8 cellular contexts compared by ENCODE assay signal in genomic region chr2:219509780-219510511, GRCh38. TPM values are rescaled to one million over a fixed set of nuclear protein-coding genes. Genes with fewer than 3 reads are reported as not detected.
DNase-seq lines count a peak whose midpoint lies in the region; ATAC-seq and TF ChIP-seq lines count a peak whose summit lies in the region.
"Had no signal": no experiment of that assay in that cellular context is flagged by ENCODE, and none has a peak within 500 bp of the region (broad histone marks: within the 10 kb centered on the region; RNA-seq: fewer than 3 reads in every experiment).

No MANE protein-coding gene starts in this region.

- H3K36me3 ChIP-seq in ectodermal cell (ENCODE audit: control insufficient read depth, insufficient read depth, low read length) (no peaks in the 10 kb centered on the region), lung (ENCODE audit: control insufficient read depth in 2 of 2, insufficient read depth in 2 of 2, low read length in 2 of 2) (peaks cover 4 to 25% of the 10 kb centered on the region in 2 donors)

- no peaks in the 10 kb centered on the region for H3K9me3 Mint-ChIP-seq in activated CD4-positive, alpha-beta T cell treated with anti-CD3 and anti-CD28 coated beads, Interleukin-2, amount 10 ng/mL, durations not matched to agents 24 days and 14 days

- no peak overlapping the region for H3K4me3 Mint-ChIP-seq in activated CD4-positive, alpha-beta T cell treated with anti-CD3 and anti-CD28 coated beads, Interleukin-2, amount 10 ng/mL, durations not matched to agents 24 days and 14 days

- peak; percentile 46 for ATAC-seq in HG02623 (IDR thresholded peaks at IDR 0.05; ENCODE audit: unreplicated experiment)
- ATAC-seq in lung (ENCODE audit: insufficient read depth, low FRiP score): peak; percentile 64

- intact Hi-C loops in activated CD4-positive, alpha-beta T cell treated with anti-CD3 and anti-CD28 coated beads, Interleukin-2, amount 10 ng/mL, durations not matched to agents 24 days and 14 days (cut with micrococcal nuclease): no loop called here

- no peaks in the 10 kb centered on the region for H3K9me3 ChIP-seq in ectodermal cell (ENCODE audit: control insufficient read depth, low read length)
- peaks cover 0 to 6% of the 10 kb centered on the region in 2 donors for H3K9me3 ChIP-seq in lung (ENCODE audit: control insufficient read depth in 2 of 2, insufficient read depth in 1 of 2, low read length in 1 of 2)

- H3K27ac ChIP-seq in ectodermal cell (ENCODE audit: insufficient read depth, low read depth, low read length, poor library complexity, severe bottlenecking): peak overlapping the region; percentile 50
- H3K27ac ChIP-seq in lung (ENCODE audit: low read depth in 1 of 2, low read length in 1 of 2): no peak overlapping the region

- H3K36me3 Mint-ChIP-seq in activated CD4-positive, alpha-beta T cell treated with anti-CD3 and anti-CD28 coated beads, Interleukin-2, amount 10 ng/mL, durations not matched to agents 24 days and 14 days (ENCODE audit: low read depth): peaks cover 9% of the 10 kb centered on the region

- H3K27ac Mint-ChIP-seq in activated CD4-positive, alpha-beta T cell treated with anti-CD3 and anti-CD28 coated beads, Interleukin-2, amount 10 ng/mL, durations not matched to agents 24 days and 14 days: no peak overlapping the region

- peak; percentile 35 for DNase-seq in GM12865 (ENCODE audit: low read depth)
- peak; percentile 24 for DNase-seq in NCI-H2196 treated with DMSO at 0.1 percent for 48 hours (lab: John Stamatoyannopoulos, UW; ENCODE audit: unreplicated experiment)
- peak; percentile 83 for DNase-seq in activated CD4-positive, alpha-beta T cell treated with anti-CD3 and anti-CD28 coated beads, Interleukin-2, amount 10 ng/mL, durations not matched to agents 24 days and 14 days
- no peak for DNase-seq in lung (ENCODE audit: low spot score)
- peak; percentile 39 for DNase-seq in stimulated activated naive CD4-positive, alpha-beta T cell treated with Interleukin-2 at 50 U/mL for 16 hours (lab: John Stamatoyannopoulos, UW)

- H3K27me3 Mint-ChIP-seq in activated CD4-positive, alpha-beta T cell treated with anti-CD3 and anti-CD28 coated beads, Interleukin-2, amount 10 ng/mL, durations not matched to agents 24 days and 14 days: peaks cover 44% of the 10 kb centered on the region

- H3K4me3 ChIP-seq in GM12865 (ENCODE audit: low read depth, low read length) (no peak overlapping the region), ectodermal cell (ENCODE audit: insufficient read depth, low read depth, low read length) (peak overlapping the region; percentile 22), lung (no peak overlapping the region)

- TF ChIP-seq CTCF in GM12865 (IDR thresholded peaks at IDR 0.05; ENCODE audit: insufficient read depth, low read depth, low read length, missing control alignments) (peak; percentile 68), lung (IDR thresholded peaks at IDR 0.05; ENCODE audit: control extremely low read depth, extremely low read depth) (no peak)

- H3K4me1 Mint-ChIP-seq in activated CD4-positive, alpha-beta T cell treated with anti-CD3 and anti-CD28 coated beads, Interleukin-2, amount 10 ng/mL, durations not matched to agents 24 days and 14 days: peaks cover 12% of the 10 kb centered on the region

- H3K27me3 ChIP-seq in ectodermal cell (ENCODE audit: control insufficient read depth, insufficient read depth, low read length, poor library complexity, severe bottlenecking): peaks cover 25% of the 10 kb centered on the region
- no peaks in the 10 kb centered on the region for H3K27me3 ChIP-seq in lung (ENCODE audit: control insufficient read depth, insufficient read depth)

- 2% methylated on average over 26 of the region's 26 CpGs for WGBS in ectodermal cell, 2 experiments
- WGBS in lung, 2 donors: 1 to 2% methylated on average over 26 of the region's 26 CpGs

- H3K4me1 ChIP-seq in ectodermal cell (ENCODE audit: control insufficient read depth, insufficient read depth, low read length) (peaks cover 64% of the 10 kb centered on the region), lung (ENCODE audit: control insufficient read depth in 2 of 2, insufficient read depth in 2 of 2, low read length in 2 of 2) (no peaks in the 10 kb centered on the region)

RNA-seq across cellular contexts. Expression of gene ASIC4, which starts 4.3 kb away (rescaled TPM):
- total RNA-seq in activated CD4-positive, alpha-beta T cell treated with anti-CD3 and anti-CD28 coated beads, Interleukin-2, amount 10 ng/mL, durations not matched to agents 24 days and 14 days: not detected in 2 replicates
- 0.80 TPM for polyA plus RNA-seq in ectodermal cell (2013, experiment 1 of 4)
- 1.1 TPM for polyA plus RNA-seq in ectodermal cell (2013, experiment 2 of 4)
- polyA plus RNA-seq in ectodermal cell (2013, experiment 3 of 4): 0.80 TPM
- polyA plus RNA-seq in ectodermal cell (2013, experiment 4 of 4): 1.1 TPM
- under 1 TPM; 0.26 to 0.43 TPM for total RNA-seq in lung
- polyA plus RNA-seq in lung: under 1 TPM; 0.02 TPM
- total RNA-seq: mononuclear cell had no signal

RNA-seq across cellular contexts. Expression of gene GMPPA, which starts 11.3 kb away (rescaled TPM):
- total RNA-seq in activated CD4-positive, alpha-beta T cell treated with anti-CD3 and anti-CD28 coated beads, Interleukin-2, amount 10 ng/mL, durations not matched to agents 24 days and 14 days: 45.5 and 46.0 TPM in 2 replicates
- polyA plus RNA-seq in ectodermal cell (2013, experiment 1 of 4): 25.1 TPM
- 26.5 TPM for polyA plus RNA-seq in ectodermal cell (2013, experiment 2 of 4)
- polyA plus RNA-seq in ectodermal cell (2013, experiment 3 of 4): 20.1 TPM
- polyA plus RNA-seq in ectodermal cell (2013, experiment 4 of 4): 19.6 TPM
- 10 to 100 TPM; 18.8 to 48.9 TPM for total RNA-seq in lung
- 10 to 100 TPM; 30.7 to 46.6 TPM for polyA plus RNA-seq in lung

RNA-seq across cellular contexts. Expression of gene CHPF, which starts 33.7 kb away (rescaled TPM):
- total RNA-seq in activated CD4-positive, alpha-beta T cell treated with anti-CD3 and anti-CD28 coated beads, Interleukin-2, amount 10 ng/mL, durations not matched to agents 24 days and 14 days: 37.8 and 38.3 TPM in 2 replicates
- polyA plus RNA-seq in ectodermal cell (2013, experiment 1 of 4): 19.8 TPM
- 18.4 TPM for polyA plus RNA-seq in ectodermal cell (2013, experiment 2 of 4)
- 15.7 TPM for polyA plus RNA-seq in ectodermal cell (2013, experiment 3 of 4)
- polyA plus RNA-seq in ectodermal cell (2013, experiment 4 of 4): 18.2 TPM
- 10 to 100 TPM; 42.7 to 89.6 TPM for total RNA-seq in lung
- 10 to 100 TPM; 44.6 to 71.6 TPM for polyA plus RNA-seq in lung

RNA-seq across cellular contexts. Expression of gene TMEM198, which starts 33.9 kb away (rescaled TPM):
- 3.1 and 3.4 TPM in 2 replicates for total RNA-seq in activated CD4-positive, alpha-beta T cell treated with anti-CD3 and anti-CD28 coated beads, Interleukin-2, amount 10 ng/mL, durations not matched to agents 24 days and 14 days
- polyA plus RNA-seq in ectodermal cell (2013, experiment 1 of 4): 1.6 TPM
- polyA plus RNA-seq in ectodermal cell (2013, experiment 2 of 4): 2.7 TPM
- polyA plus RNA-seq in ectodermal cell (2013, experiment 3 of 4): 2.7 TPM
- polyA plus RNA-seq in ectodermal cell (2013, experiment 4 of 4): 2.8 TPM
- 1 to 10 TPM; 1.3 to 7.1 TPM for total RNA-seq in lung
- polyA plus RNA-seq in lung: 1 to 10 TPM; 3.9 to 4.7 TPM
- total RNA-seq: mononuclear cell had no signal
